Comparison of ENCODE assay signal across 12 cellular contexts in the genomic region with DNA sequence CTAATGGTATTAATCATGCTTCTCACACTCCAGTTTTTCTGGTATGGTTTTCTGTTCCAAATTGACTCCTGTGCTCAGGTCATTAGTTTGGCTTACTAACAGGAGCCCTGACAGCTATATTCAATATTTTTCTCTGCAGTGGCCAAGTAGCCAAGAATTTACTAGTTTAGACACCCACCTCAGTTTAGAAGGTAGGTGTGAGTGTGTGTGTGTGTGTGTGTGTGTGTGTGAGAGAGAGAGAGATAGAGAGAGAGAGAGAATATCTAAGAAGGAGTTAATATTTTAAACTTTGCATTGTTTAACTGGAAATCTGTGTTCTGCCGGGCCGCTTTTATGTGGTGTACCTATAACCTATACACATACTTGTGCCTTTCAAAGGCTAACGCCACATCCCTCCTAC. TPM values are rescaled to one million over a fixed set of nuclear protein-coding genes. Genes with fewer than 3 reads are reported as not detected.
A peak's percentile ranks its signal among the peaks of the same experiment; 100 is the strongest.
DNase-seq lines count a peak whose midpoint lies in the region; ATAC-seq, FAIRE-seq and TF ChIP-seq lines count a peak whose summit lies in the region.
"Had no signal": no experiment of that assay in that cellular context is flagged by ENCODE, and none has a peak within 500 bp of the region (broad histone marks: within the 10 kb centered on the region; RNA-seq: fewer than 3 reads in every experiment).

No MANE protein-coding gene starts in this region.

- TF ChIP-seq CTCF in GM23338 (conservative IDR thresholded peaks at IDR 0.05; ENCODE audit: low read depth in 2 of 2) = no peak
- no peak for TF ChIP-seq CTCF in H1 (IDR thresholded peaks at IDR 0.05; ENCODE audit: control extremely low read depth in 1 of 3, insufficient read depth in 1 of 3, low read depth in 1 of 3, low read length in 3 of 3)
- no peak for TF ChIP-seq CTCF in progenitor cell of endocrine pancreas (IDR thresholded peaks at IDR 0.05; ENCODE audit: unreplicated experiment)

- H3K9me3 ChIP-seq in SJCRH30 (replicated peaks) (no peaks in the 10 kb centered on the region), H1 (ENCODE audit: insufficient read depth in 2 of 2, low read depth in 1 of 2, low read length in 1 of 2) (no peaks in the 10 kb centered on the region)

- H3K4ac ChIP-seq in H1 (replicated peaks; ENCODE audit: insufficient read length, low read depth, low read length) = no peak overlapping the region

- POLR2A ChIA-PET in H1 (lab: Charles Lee; ENCODE audit: partially characterized antibody) = interaction anchor here (0.9 to 4.0 kb wide), 5 partner anchors 11 to 56 kb away, joined by 3 to 21 read pairs (median 6); a partner anchor contains a TSS

- no peak overlapping the region for H2BK20ac ChIP-seq in H1 (ENCODE audit: low read length)

- no peak overlapping the region for H3K18ac ChIP-seq in H1 (ENCODE audit: extremely low read depth, low read length)

- H3K4me3 Mint-ChIP-seq in GM23338 (peak overlapping the region; percentile 67), progenitor cell of endocrine pancreas (ENCODE audit: low read depth) (no peak overlapping the region)
- H3K4me3 Mint-ChIP-seq in stimulated activated naive B cell treated with anti-CD40 and anti-IgM and Interleukin-4, amounts not matched to agents 10 μg/mL and 1 μg/mL and 100 μg/mL, for 72 hours = peak overlapping the region in 1 of 2 donors; percentile 28

- no peak overlapping the region for H3K14ac ChIP-seq in H1 (ENCODE audit: insufficient read length)

- H3K9me2 ChIP-seq in GM23338 (ENCODE audit: insufficient read depth) = no peaks in the 10 kb centered on the region

- H3K4me3 ChIP-seq in GM23338 (peak overlapping the region; percentile 43), SJCRH30 (no peak overlapping the region), H1 (ENCODE audit: extremely low read depth in 1 of 4, insufficient read depth in 2 of 4, low read depth in 3 of 4, low read length in 4 of 4) (peak overlapping the region in 2 of 4 experiments; percentile 15 to 47; a peak in 4 of 8 replicates)

- no peak overlapping the region for H2BK5ac ChIP-seq in H1 (ENCODE audit: low read depth, low read length)

- H3K36me3 ChIP-seq in GM23338 (ENCODE audit: insufficient read depth) (no peaks in the 10 kb centered on the region; the same call in 1 of the 2 replicates), SJCRH30 (no peaks in the 10 kb centered on the region), H1 (ENCODE audit: control insufficient read depth in 2 of 4, insufficient read depth in 4 of 4, low read length in 3 of 4) (peaks cover 0 to 10% (median 0%) of the 10 kb centered on the region in 4 experiments; a peak in 1 of 8 replicates)

- DNase-seq in GM23338 (ENCODE audit: low spot score) (no peak), SJCRH30 (no peak), H1 (ENCODE audit: low read depth in 1 of 2, low spot score in 2 of 2) (no peak), progenitor cell of endocrine pancreas (ENCODE audit: low spot score, unreplicated experiment) (no peak), mesenteric fat pad (ENCODE audit: low spot score) (no peak)
- no peak for DNase-seq in stimulated activated naive B cell treated with anti-CD40 and anti-IgM and Interleukin-4, amounts not matched to agents 10 μg/mL and 1 μg/mL and 100 μg/mL, for 72 hours
- DNase-seq: activated naive CD4-positive, alpha-beta T cell treated with anti-CD3 and anti-CD28 coated beads for 36 hours; GDM1; NCI-H1048; stimulated activated CD4-positive, alpha-beta T cell treated with anti-CD3 and anti-CD28 coated beads, Interleukin-4, amount 100 ng/mL, for 4 hours; T-helper 1 cell had no signal

- no peak overlapping the region for H2AFZ ChIP-seq in GM23338
- H2AFZ ChIP-seq in H1 (ENCODE audit: low read length) = no peak overlapping the region

- H4K20me1 ChIP-seq in GM23338 (replicated peaks; ENCODE audit: insufficient read depth) = peaks cover 74% of the 10 kb centered on the region
- H4K20me1 ChIP-seq in H1 (replicated peaks in 1 of 2; ENCODE audit: control insufficient read depth in 1 of 2, insufficient read depth in 2 of 2, low read length in 2 of 2) = peaks cover 42% of the 10 kb centered on the region in 2 experiments

- peaks cover 2% of the 10 kb centered on the region; the same call in 1 of the 2 replicates for H3K23me2 ChIP-seq in H1 (ENCODE audit: low read depth, low read length)

- no peak overlapping the region for H2AK5ac ChIP-seq in H1 (ENCODE audit: low read depth, low read length)

- peaks cover 51% of the 10 kb centered on the region for H3F3A ChIP-seq in GM23338 (replicated peaks; ENCODE audit: low read depth)

- H3K4me1 ChIP-seq in GM23338 (ENCODE audit: insufficient read depth) (peaks cover 97% of the 10 kb centered on the region), SJCRH30 (peaks cover 48% of the 10 kb centered on the region), H1 (replicated peaks in 1 of 4; ENCODE audit: control insufficient read depth in 3 of 4, insufficient read depth in 4 of 4, low read length in 3 of 4) (peaks cover 28 to 60% (median 49%) of the 10 kb centered on the region in 4 experiments)

- no peak for TF ChIP-seq POLR2A in H1 (IDR thresholded peaks at IDR 0.05; ENCODE audit: control extremely low read depth in 1 of 2, low read depth in 2 of 2, low read length in 2 of 2)

- H3K4me1 Mint-ChIP-seq in GM23338 (peaks cover 91% of the 10 kb centered on the region), progenitor cell of endocrine pancreas (ENCODE audit: low read depth) (peaks cover 68% of the 10 kb centered on the region)
- H3K4me1 Mint-ChIP-seq in stimulated activated naive B cell treated with anti-CD40 and anti-IgM and Interleukin-4, amounts not matched to agents 10 μg/mL and 1 μg/mL and 100 μg/mL, for 72 hours = peaks cover 62 to 95% of the 10 kb centered on the region in 2 donors

- peak overlapping the region; percentile 90 for H3K4me2 ChIP-seq in GM23338
- peak overlapping the region; percentile 65 to 74 for H3K4me2 ChIP-seq in H1 (ENCODE audit: insufficient read depth in 1 of 2, low read depth in 2 of 2, low read length in 2 of 2)

- H4K5ac ChIP-seq in H1 (ENCODE audit: insufficient read length, low read depth, low read length) = no peak overlapping the region

- H2BK120ac ChIP-seq in H1 (replicated peaks; ENCODE audit: low read depth, low read length) = no peak overlapping the region

- H2BK15ac ChIP-seq in H1 (ENCODE audit: low read length) = no peak overlapping the region

- H3K27ac Mint-ChIP-seq in GM23338 (peak overlapping the region; percentile 60), progenitor cell of endocrine pancreas (peak overlapping the region; percentile 42)
- H3K27ac Mint-ChIP-seq in stimulated activated naive B cell treated with anti-CD40 and anti-IgM and Interleukin-4, amounts not matched to agents 10 μg/mL and 1 μg/mL and 100 μg/mL, for 72 hours = no peak overlapping the region
- H3K27ac Mint-ChIP-seq: activated naive CD4-positive, alpha-beta T cell treated with anti-CD3 and anti-CD28 coated beads for 36 hours had no signal

- CTCF ChIA-PET in H1 (lab: Charles Lee; ENCODE audit: partially characterized antibody) = interaction anchor here (0.6 to 2.2 kb wide), 7 partner anchors 15 to 1245 kb away, joined by 3 to 6 read pairs (median 3); no protein-coding TSS in a partner anchor

- H3K23ac ChIP-seq in H1 (ENCODE audit: insufficient read length) = no peak overlapping the region

- TF ChIP-seq RAD21 in H1 (IDR thresholded peaks at IDR 0.05 in 1 of 2, conservative IDR thresholded peaks at IDR 0.05 in 1 of 2; ENCODE audit: low read depth in 2 of 2, low read length in 2 of 2) = no peak

- no peak overlapping the region for H2BK12ac ChIP-seq in H1 (ENCODE audit: low read depth, low read length)

- no peak for ATAC-seq in GM23338
- no peak for ATAC-seq in stimulated activated naive B cell treated with anti-CD40 and anti-IgM and Interleukin-4, amounts not matched to agents 10 μg/mL and 1 μg/mL and 100 μg/mL, for 72 hours (replicated peaks)
- no peak for ATAC-seq in HG03565 (IDR thresholded peaks at IDR 0.05; ENCODE audit: unreplicated experiment)

- no peak overlapping the region for H3K56ac ChIP-seq in H1 (replicated peaks; ENCODE audit: insufficient read length, low read depth, low read length)

- 9% methylated on average over 3 of the region's 3 CpGs; no CpG with 5 or more reads in 1 of the 2 experiments for WGBS in H1 (ENCODE audit: extremely low coverage in 1 of 2, insufficient coverage in 1 of 2, insufficient read length in 1 of 2, insufficient replicate concordance in 2 of 2, low coverage in 1 of 2, low lambda C conversion rate in 2 of 2, missing lambda C conversion rate in 1 of 2), 2 experiments

- FAIRE-seq in H1 (lab: Jason Lieb, UNC) = no peak

- H3K36me3 Mint-ChIP-seq in GM23338 (ENCODE audit: low read depth) (peaks cover 28% of the 10 kb centered on the region; the same call in 2 of the 3 replicates), progenitor cell of endocrine pancreas (ENCODE audit: insufficient read depth) (peaks cover 2% of the 10 kb centered on the region)
- H3K36me3 Mint-ChIP-seq in stimulated activated naive B cell treated with anti-CD40 and anti-IgM and Interleukin-4, amounts not matched to agents 10 μg/mL and 1 μg/mL and 100 μg/mL, for 72 hours = peaks cover 4 to 18% of the 10 kb centered on the region in 2 donors

- no peak for TF ChIP-seq EP300 in H1 (IDR thresholded peaks at IDR 0.05; ENCODE audit: borderline replicate concordance in 1 of 2, low read depth in 2 of 2, low read length in 2 of 2)

- H3K9ac ChIP-seq in H1 (replicated peaks in 1 of 4; ENCODE audit: extremely low read depth in 1 of 4, low read depth in 3 of 4, low read length in 3 of 4) = no peak overlapping the region

- peaks cover 18% of the 10 kb centered on the region for H3K27me3 Mint-ChIP-seq in GM23338 (ENCODE audit: insufficient read depth, low read depth, poor library complexity)
- H3K27me3 Mint-ChIP-seq in progenitor cell of endocrine pancreas = no peaks in the 10 kb centered on the region
- no peaks in the 10 kb centered on the region for H3K27me3 Mint-ChIP-seq in stimulated activated naive B cell treated with anti-CD40 and anti-IgM and Interleukin-4, amounts not matched to agents 10 μg/mL and 1 μg/mL and 100 μg/mL, for 72 hours

- H4K91ac ChIP-seq in H1 (replicated peaks; ENCODE audit: insufficient read length, low read length) = no peak overlapping the region

- H3K79me1 ChIP-seq in H1 (ENCODE audit: low read depth, low read length) = peaks cover 11% of the 10 kb centered on the region; the same call in 1 of the 2 replicates

- H3K9me3 Mint-ChIP-seq in GM23338 (no peaks in the 10 kb centered on the region; the same call in 1 of the 3 replicates), progenitor cell of endocrine pancreas (ENCODE audit: low read depth) (no peaks in the 10 kb centered on the region)
- no peaks in the 10 kb centered on the region for H3K9me3 Mint-ChIP-seq in stimulated activated naive B cell treated with anti-CD40 and anti-IgM and Interleukin-4, amounts not matched to agents 10 μg/mL and 1 μg/mL and 100 μg/mL, for 72 hours
- H3K9me3 Mint-ChIP-seq: activated naive CD4-positive, alpha-beta T cell treated with anti-CD3 and anti-CD28 coated beads for 36 hours had no signal

- no peaks in the 10 kb centered on the region for H3K27me3 ChIP-seq in GM23338 (ENCODE audit: insufficient read depth)
- H3K27me3 ChIP-seq in SJCRH30 = no peaks in the 10 kb centered on the region
- H3K27me3 ChIP-seq in H1 (replicated peaks in 1 of 4; ENCODE audit: control insufficient read depth in 3 of 4, extremely low read depth in 1 of 4, insufficient read depth in 3 of 4, low read length in 3 of 4) = no peaks in the 10 kb centered on the region

- H3K79me2 ChIP-seq in GM23338 (replicated peaks; ENCODE audit: insufficient read depth) (peaks cover 100% of the 10 kb centered on the region), H1 (ENCODE audit: control insufficient read depth in 1 of 2, insufficient read depth in 2 of 2, low read length in 2 of 2) (peaks cover 84 to 99% of the 10 kb centered on the region in 2 experiments)

- peak overlapping the region; percentile 69 for H3K27ac ChIP-seq in GM23338 (ENCODE audit: low read depth)
- H3K27ac ChIP-seq in SJCRH30 = peak overlapping the region; percentile 69
- no peak overlapping the region for H3K27ac ChIP-seq in H1 (ENCODE audit: low read depth, low read length)

- no peak overlapping the region for H4K8ac ChIP-seq in H1 (ENCODE audit: extremely low read depth, insufficient read depth, low read length)

RNA-seq across cellular contexts. Expression of a gene that starts 18.5 kb away (rescaled TPM):
- total RNA-seq in GM23338 (2014; rRNA removed; shearing (Covaris generic)) = 177 and 196 TPM in 2 replicates
- polyA plus RNA-seq in GM23338 (2016; fragmentation: Nextera tagmentation; extraction: Ambion mirVana) = 87.6 and 92.8 TPM in 2 replicates
- 17.2 and 18.5 TPM in 2 replicates for total RNA-seq in SJCRH30 (2014; rRNA removed; shearing (Covaris generic))
- total RNA-seq in H1 (2021; fragmentation: NEBNext Ultra II Directional; extraction: Animal tissue kit (Norgen Biotek cat#: 25700)) = 237 and 239 TPM in 2 replicates
- polyA plus RNA-seq in H1 (2011; rRNA removed) = 60.1 and 75.5 TPM in 2 replicates
- 100 TPM for polyA plus RNA-seq in H1 (2011; cell fraction: cytosol; rRNA removed)
- 111 TPM for polyA plus RNA-seq in H1 (2011; cell fraction: nucleus; rRNA removed)
- 103 to 131 TPM (median 115 TPM) in 4 replicates for polyA plus RNA-seq in H1 (2012, experiment 1 of 2)
- polyA plus RNA-seq in H1 (2012, experiment 2 of 2) = 14.2 TPM
- 237 TPM for polyA plus RNA-seq in H1 (2013, experiment 1 of 2)
- 255 TPM for polyA plus RNA-seq in H1 (2013, experiment 2 of 2)
- polyA minus RNA-seq in H1 (2011; rRNA and poly(A)+ RNA removed) = 153 and 170 TPM in 2 replicates
- polyA minus RNA-seq in H1 (2011; cell fraction: cytosol; rRNA and poly(A)+ RNA removed) = 113 TPM
- polyA minus RNA-seq in H1 (2011; cell fraction: nucleus; rRNA and poly(A)+ RNA removed) = 104 TPM
- 60.9 and 65.6 TPM in 2 replicates for total RNA-seq in progenitor cell of endocrine pancreas
- total RNA-seq in mesenteric fat pad = 13.8 TPM
